28 cellular contexts compared by ENCODE assay signal in the genomic region with DNA sequence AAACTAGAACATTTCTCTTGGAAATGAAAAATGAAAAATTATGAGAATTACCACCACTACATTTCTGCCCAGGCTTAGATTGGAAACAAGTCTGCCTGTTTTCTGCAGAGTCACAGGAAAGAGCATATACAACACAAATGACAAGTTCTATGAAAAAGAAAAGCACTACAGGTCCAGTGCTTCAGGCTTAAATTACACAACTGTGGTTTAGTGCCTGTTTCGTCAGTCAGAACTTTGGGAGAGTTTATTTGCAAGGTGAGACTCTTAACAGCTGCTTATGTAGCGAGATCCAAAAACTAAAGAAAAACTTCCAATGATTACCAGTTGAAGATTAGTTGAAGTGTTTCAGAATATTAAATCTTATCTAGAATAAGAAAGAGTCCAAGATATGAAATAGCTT.
DNase-seq lines count a peak whose midpoint lies in the region; ATAC-seq, FAIRE-seq and TF ChIP-seq lines count a peak whose summit lies in the region.
"Had no signal": no experiment of that assay in that cellular context is flagged by ENCODE, and none has a peak within 500 bp of the region (broad histone marks: within the 10 kb centered on the region; RNA-seq: fewer than 3 reads in every experiment).

No MANE protein-coding gene starts in this region.

- POLR2A ChIA-PET in CD8-positive, alpha-beta T cell (lab: Charles Lee) = no interaction called here
- POLR2A ChIA-PET in Panc1 (lab: Charles Lee) = interaction anchor here (0.7 kb wide), 1 partner anchor 32 kb away, joined by 3 read pairs; no protein-coding TSS in a partner anchor

- ATAC-seq in CD8-positive, alpha-beta T cell = no peak
- ATAC-seq in Panc1 (no peak), heart left ventricle (no peak)
- no peak for ATAC-seq in stimulated activated naive CD8-positive, alpha-beta T cell treated with anti-CD3 and anti-CD28 coated beads, Interleukin-15, Interleukin-2, amounts not matched to agents 100 U/mL and 50 U/mL, for 24 hours
- ATAC-seq: naive thymus-derived CD8-positive, alpha-beta T cell; stimulated activated memory B cell treated with anti-CD40 and anti-IgM and Interleukin-4, amounts not matched to agents 10 μg/mL and 1 μg/mL and 100 μg/mL, for 72 hours had no signal

- WGBS in heart left ventricle, 4 donors = 89 to 98% (median 93%) methylated on average over 2 of the region's 2 CpGs

- H3K9ac ChIP-seq in skeletal muscle tissue (ENCODE audit: low read depth in 1 of 3, low read length in 3 of 3) = peak overlapping the region; percentile 35 to 74 (median 68)
- H3K9ac ChIP-seq: BLaER1 had no signal

- no peak overlapping the region for H3K4me3 ChIP-seq in CD8-positive, alpha-beta T cell (ENCODE audit: low read depth, low read length)
- H3K4me3 ChIP-seq in Panc1 (ENCODE audit: low read depth in 2 of 2, low read length in 2 of 2) (no peak overlapping the region), skeletal muscle tissue (ENCODE audit: low read length in 3 of 3) (peak overlapping the region; percentile 0 to 48 (median 16)), heart left ventricle (no peak overlapping the region)
- H3K4me3 ChIP-seq: BLaER1, ovary, skin epidermis, tibial nerve had no signal

- CTCF ChIA-PET in CD8-positive, alpha-beta T cell (lab: Charles Lee) = no interaction called here
- CTCF ChIA-PET in Panc1 (lab: Charles Lee) = no interaction called here

- no peaks in the 10 kb centered on the region for H3K9me3 Mint-ChIP-seq in CD8-positive, alpha-beta T cell
- H3K9me3 Mint-ChIP-seq: naive thymus-derived CD8-positive, alpha-beta T cell; stimulated activated memory B cell treated with anti-CD40 and anti-IgM and Interleukin-4, amounts not matched to agents 10 μg/mL and 1 μg/mL and 100 μg/mL, for 72 hours; T-helper 1 cell treated with Interleukin-12 subunit alpha and Interleukin-12 subunit beta and Interleukin-4 antibody, amounts not matched to agents 30 μg/mL and 1 μg/mL, for 36 hours had no signal

- H3K27ac Mint-ChIP-seq in CD8-positive, alpha-beta T cell = peak overlapping the region; percentile 11
- H3K27ac Mint-ChIP-seq: T-helper 1 cell treated with Interleukin-12 subunit alpha and Interleukin-12 subunit beta and Interleukin-4 antibody, amounts not matched to agents 30 μg/mL and 1 μg/mL, for 36 hours had no signal

- no peaks in the 10 kb centered on the region for H3K4me1 ChIP-seq in CD8-positive, alpha-beta T cell (ENCODE audit: insufficient read depth, low read length)
- H3K4me1 ChIP-seq in Panc1 (ENCODE audit: control insufficient read depth, insufficient read depth, low read length) (peaks cover 79% of the 10 kb centered on the region), skeletal muscle tissue (ENCODE audit: control insufficient read depth in 3 of 3, insufficient read depth in 3 of 3, low read length in 3 of 3) (peaks cover 42 to 69% (median 44%) of the 10 kb centered on the region in 3 donors), heart left ventricle (peaks cover 0 to 74% (median 54%) of the 10 kb centered on the region in 12 donors)

- intact Hi-C loops in CD8-positive, alpha-beta T cell (cut with DNase I, micrococcal nuclease) = no loop called here
- intact Hi-C loops in Panc1 (cut with micrococcal nuclease; ENCODE audit: unreplicated experiment) (no loop called here), heart left ventricle (cut with DNase I) (no loop called here)

- no peaks in the 10 kb centered on the region for H3K9me3 ChIP-seq in CD8-positive, alpha-beta T cell (ENCODE audit: low read length)
- H3K9me3 ChIP-seq in Panc1 (ENCODE audit: control insufficient read depth, insufficient read depth, low read depth, low read length) (no peaks in the 10 kb centered on the region), skeletal muscle tissue (ENCODE audit: control insufficient read depth in 3 of 3, low read length in 3 of 3) (no peaks in the 10 kb centered on the region), heart left ventricle (no peaks in the 10 kb centered on the region)
- H3K9me3 ChIP-seq: BLaER1, ovary, tibial nerve had no signal

- peaks cover 12% of the 10 kb centered on the region for H3K36me3 ChIP-seq in CD8-positive, alpha-beta T cell (ENCODE audit: insufficient read depth, low read length)
- H3K36me3 ChIP-seq in Panc1 (ENCODE audit: control insufficient read depth, insufficient read depth, low read length) (peaks cover 47% of the 10 kb centered on the region), skeletal muscle tissue (ENCODE audit: control insufficient read depth in 3 of 3, insufficient read depth in 3 of 3, low read length in 3 of 3) (peaks cover 3 to 10% (median 6%) of the 10 kb centered on the region in 3 donors), heart left ventricle (peaks cover 0 to 36% (median 26%) of the 10 kb centered on the region in 9 donors)
- H3K36me3 ChIP-seq: ovary had no signal

- H3K4me1 Mint-ChIP-seq in CD8-positive, alpha-beta T cell (ENCODE audit: low read depth) = peaks cover 53% of the 10 kb centered on the region

- peaks cover 55% of the 10 kb centered on the region for H3K36me3 Mint-ChIP-seq in CD8-positive, alpha-beta T cell

- no peaks in the 10 kb centered on the region for H3K27me3 ChIP-seq in CD8-positive, alpha-beta T cell (ENCODE audit: insufficient read depth, low read length)
- H3K27me3 ChIP-seq in Panc1 (ENCODE audit: control insufficient read depth, insufficient read depth, low read length) (no peaks in the 10 kb centered on the region), skeletal muscle tissue (ENCODE audit: control insufficient read depth in 3 of 3, insufficient read depth in 3 of 3, low read length in 3 of 3) (no peaks in the 10 kb centered on the region), heart left ventricle (no peaks in the 10 kb centered on the region)
- H3K27me3 ChIP-seq: BLaER1, brain microvascular endothelial cell, ovary, tibial nerve had no signal

- no peaks in the 10 kb centered on the region for H3K27me3 Mint-ChIP-seq in CD8-positive, alpha-beta T cell (ENCODE audit: low read depth)
- H3K27me3 Mint-ChIP-seq: naive thymus-derived CD8-positive, alpha-beta T cell; stimulated activated memory B cell treated with anti-CD40 and anti-IgM and Interleukin-4, amounts not matched to agents 10 μg/mL and 1 μg/mL and 100 μg/mL, for 72 hours had no signal

- no peak for FAIRE-seq in GM12892 (lab: Jason Lieb, UNC)
- FAIRE-seq: HTR-8/SVneo had no signal

- TF ChIP-seq CTCF in CD8-positive, alpha-beta T cell (IDR thresholded peaks at IDR 0.05) = no peak
- TF ChIP-seq CTCF in Panc1 (IDR thresholded peaks at IDR 0.05) (no peak), heart left ventricle (IDR thresholded peaks at IDR 0.05) (no peak)

- H3K27ac ChIP-seq in CD8-positive, alpha-beta T cell (ENCODE audit: low read depth, low read length) = no peak overlapping the region
- H3K27ac ChIP-seq in Panc1 (ENCODE audit: low read length) (peak overlapping the region; percentile 81), skeletal muscle tissue (ENCODE audit: low read depth, low read length) (peak overlapping the region; percentile 98), heart left ventricle (no peak overlapping the region)
- H3K27ac ChIP-seq: BLaER1, brain microvascular endothelial cell, ovary, tibial nerve, WERI-Rb-1 had no signal

- TF ChIP-seq POLR2A in heart left ventricle (IDR thresholded peaks at IDR 0.05) (no peak), GM12892 (IDR thresholded peaks at IDR 0.05; ENCODE audit: low read depth, low read length) (no peak)

- no peak overlapping the region for H3K4me3 Mint-ChIP-seq in CD8-positive, alpha-beta T cell
- H3K4me3 Mint-ChIP-seq: naive thymus-derived CD8-positive, alpha-beta T cell; stimulated activated memory B cell treated with anti-CD40 and anti-IgM and Interleukin-4, amounts not matched to agents 10 μg/mL and 1 μg/mL and 100 μg/mL, for 72 hours; T-helper 1 cell treated with Interleukin-12 subunit alpha and Interleukin-12 subunit beta and Interleukin-4 antibody, amounts not matched to agents 30 μg/mL and 1 μg/mL, for 36 hours had no signal

- BruUV-seq in Panc1 (replicated peaks; lab: Mats Ljungman, UMichigan) = no TSS peak

- no peak for DNase-seq in CD8-positive, alpha-beta T cell
- no peak for DNase-seq in Panc1 (ENCODE audit: low read depth, low spot score)
- peak; percentile 15 for DNase-seq in left kidney (ENCODE audit: low read depth, low spot score)
- no peak for DNase-seq in heart left ventricle
- DNase-seq in stimulated activated naive CD8-positive, alpha-beta T cell treated with anti-CD3 and anti-CD28 coated beads, Interleukin-15, Interleukin-2, amounts not matched to agents 100 U/mL and 50 U/mL, for 24 hours = no peak
- DNase-seq in COLO668 (lab: John Stamatoyannopoulos, UW; ENCODE audit: unreplicated experiment) = no peak
- DNase-seq in GM12892 (ENCODE audit: insufficient read length) = no peak
- DNase-seq: brain microvascular endothelial cell; Calu3; cortex of kidney; glutamatergic neuron; GOT3; Karpas-422; mesendoderm; naive thymus-derived CD8-positive, alpha-beta T cell; NCI-H1105; NCI-H2081; NCI-H510A treated with DMSO at 0.1 percent for 48 hours; ovary; stimulated activated CD4-positive, alpha-beta T cell treated with anti-CD3 and anti-CD28 coated beads, Interleukin-2, amount 100 ng/mL, for 24 hours; WERI-Rb-1 had no signal

- in situ Hi-C loops in Panc1 (cut with HindIII; ENCODE audit: low pct_unique_long_range_greater_than_20kb, low sequenced_read_pairs) = no loop called here

Comparison
In these comparisons a context has a peak if more than half of its experiments do, and no peak if none do; other contexts are left out.
1. H3K27ac ChIP-seq: peak in Panc1 (single experiment) and skeletal muscle tissue (single experiment); none in CD8-positive, alpha-beta T cell (single experiment) and heart left ventricle (0 of 12).
2. H3K4me3 ChIP-seq: peak in skeletal muscle tissue (3 of 3); none in CD8-positive, alpha-beta T cell (single experiment), Panc1 (0 of 2) and heart left ventricle (0 of 12).